In genomic region chr17:78883090-78883532, GRCh38 we compare ENCODE assay signal across 1 cellular context.
A peak's percentile ranks its signal among the peaks of the same experiment; 100 is the strongest.
TF ChIP-seq lines count a peak whose summit lies in the region.

No MANE protein-coding gene starts in this region.

TF ChIP-seq in HepG2, 621 proteins besides CTCF, POLR2A, EP300 and RAD21 (continues in another document):
- TF ChIP-seq TFDP2 (CRISPR knock-in tag; IDR thresholded peaks at IDR 0.05) (no peak), NR2F6 (IDR thresholded peaks at IDR 0.05) (no peak), NR2F6 (CRISPR knock-in tag; IDR thresholded peaks at IDR 0.05) (peak; percentile 36), CENPBD1 (CRISPR knock-in tag; IDR thresholded peaks at IDR 0.05; ENCODE audit: borderline replicate concordance, low read depth) (no peak), PCBP2 (optimal IDR thresholded peaks at IDR 0.05; ENCODE audit: low read depth, low read length, poor library complexity, severe bottlenecking) (no peak), PAXIP1 (CRISPR knock-in tag; conservative IDR thresholded peaks at IDR 0.05) (peak; percentile 70), NR2C2 (CRISPR knock-in tag; IDR thresholded peaks at IDR 0.05; ENCODE audit: borderline replicate concordance) (no peak), ETV6 (CRISPR knock-in tag; conservative IDR thresholded peaks at IDR 0.05) (0 out of 2 replicates have a peak, but pooled peaks have one; percentile 44), ZBTB40 (IDR thresholded peaks at IDR 0.05) (peak; percentile 30; the same call in 1 of the 2 replicates), ZBTB40 (CRISPR knock-in tag; IDR thresholded peaks at IDR 0.05) (no peak), ZNF7 (CRISPR knock-in tag; IDR thresholded peaks at IDR 0.05) (no peak), ZNF318 (CRISPR knock-in tag; IDR thresholded peaks at IDR 0.05) (no peak), NFE2L2 (IDR thresholded peaks at IDR 0.05; ENCODE audit: low read length) (peak; percentile 49), ZNF276 (CRISPR knock-in tag; IDR thresholded peaks at IDR 0.05; ENCODE audit: low read depth) (no peak), NFYB (CRISPR knock-in tag; IDR thresholded peaks at IDR 0.05) (no peak), ZNF75D (CRISPR knock-in tag; IDR thresholded peaks at IDR 0.05; ENCODE audit: borderline replicate concordance) (no peak), CENPX (CRISPR knock-in tag; IDR thresholded peaks at IDR 0.05) (no peak), MAZ (IDR thresholded peaks at IDR 0.05; ENCODE audit: borderline replicate concordance, low read depth, low read length) (peak; percentile 63; the same call in 1 of the 2 replicates), MAZ (CRISPR knock-in tag; IDR thresholded peaks at IDR 0.05; ENCODE audit: low read depth) (no peak), DZIP1 (CRISPR knock-in tag; IDR thresholded peaks at IDR 0.05) (0 out of 2 replicates have a peak, but pooled peaks have one; percentile 12), U2AF1 (optimal IDR thresholded peaks at IDR 0.05; ENCODE audit: low read depth, low read length) (no peak), ELF1 (CRISPR knock-in tag; IDR thresholded peaks at IDR 0.05) (peak; percentile 80), NR3C1 (CRISPR knock-in tag; IDR thresholded peaks at IDR 0.05) (no peak), ZSCAN31 (CRISPR knock-in tag; IDR thresholded peaks at IDR 0.05; ENCODE audit: low read depth) (no peak), GATAD1 (CRISPR knock-in tag; IDR thresholded peaks at IDR 0.05) (peak; percentile 78)
